Comparison of ENCODE assay signal across 18 cellular contexts in genomic region chr20:58406422-58407001, GRCh38. TPM values are rescaled to one million over a fixed set of nuclear protein-coding genes. Genes with fewer than 3 reads are reported as not detected.
DNase-seq lines count a peak whose midpoint lies in the region; ATAC-seq, FAIRE-seq and TF ChIP-seq lines count a peak whose summit lies in the region.
"Had no signal": no experiment of that assay in that cellular context is flagged by ENCODE, and none has a peak within 500 bp of the region (broad histone marks: within the 10 kb centered on the region; RNA-seq: fewer than 3 reads in every experiment).

No MANE protein-coding gene starts in this region.

- FAIRE-seq in endothelial cell of umbilical vein (lab: Jason Lieb, UNC), result no peak

- POLR2A ChIA-PET in PC-9 (lab: Charles Lee; ENCODE audit: unreplicated experiment), result interaction anchor here (0.6 to 0.7 kb wide), 3 partner anchors 18 to 72 kb away, joined by 3 to 4 read pairs (median 4); partner anchors contain the start of gene VAPB
- POLR2A ChIA-PET in endothelial cell of umbilical vein (lab: Charles Lee), result no interaction called here

- H3K9me2 ChIP-seq in PC-9 (ENCODE audit: insufficient read depth), result no peaks in the 10 kb centered on the region

- no peak for ATAC-seq in esophagus mucosa
- ATAC-seq: lower lobe of right lung; natural killer cell treated with Interleukin-12 subunit alpha and Interleukin-12 subunit beta and Interleukin-15 and Interleukin-18, amount 100 ng/mL, for 72 hours; T-helper 17 cell had no signal

- H3K9ac ChIP-seq in endothelial cell of umbilical vein (replicated peaks; ENCODE audit: extremely low read depth, insufficient read depth, low read length), result no peak overlapping the region

- H3K36me3 ChIP-seq in cardiac muscle cell (no peaks in the 10 kb centered on the region), right atrium auricular region (no peaks in the 10 kb centered on the region), PC-9 (ENCODE audit: low read depth) (0 out of 2 replicates have a peak, but pooled peaks cover 4% of the 10 kb centered on the region), endothelial cell of umbilical vein (ENCODE audit: control insufficient read depth in 2 of 2, extremely low read depth in 1 of 2, insufficient read depth in 2 of 2, low read length in 2 of 2) (no peaks in the 10 kb centered on the region), uterus (no peaks in the 10 kb centered on the region)
- H3K36me3 ChIP-seq: lower lobe of right lung, tibial artery had no signal

- BruUV-seq in PC-9 (replicated peaks; lab: Mats Ljungman, UMichigan) (no TSS peak), endothelial cell of umbilical vein (replicated peaks; lab: Mats Ljungman, UMichigan) (no TSS peak)

- H4K20me1 ChIP-seq in PC-9 (ENCODE audit: insufficient read depth) (peaks cover 61% of the 10 kb centered on the region), endothelial cell of umbilical vein (replicated peaks; ENCODE audit: control insufficient read depth, extremely low read depth, insufficient read depth, low read length) (peaks cover 8% of the 10 kb centered on the region)

- H3K79me2 ChIP-seq in PC-9 (ENCODE audit: low read depth), result peaks cover 99% of the 10 kb centered on the region
- peaks cover 95% of the 10 kb centered on the region for H3K79me2 ChIP-seq in endothelial cell of umbilical vein (ENCODE audit: control insufficient read depth, insufficient read depth, low read length)

- H3K9me3 ChIP-seq in cardiac muscle cell (ENCODE audit: low read depth) (no peaks in the 10 kb centered on the region), right atrium auricular region (no peaks in the 10 kb centered on the region), PC-9 (ENCODE audit: insufficient read depth, low read depth) (no peaks in the 10 kb centered on the region), endothelial cell of umbilical vein (replicated peaks; ENCODE audit: control insufficient read depth, insufficient read depth, low read length) (no peaks in the 10 kb centered on the region), uterus (no peaks in the 10 kb centered on the region)
- H3K9me3 ChIP-seq: lower lobe of right lung, tibial artery had no signal

- H3K4me1 ChIP-seq in cardiac muscle cell (ENCODE audit: low read depth) (peaks cover 13% of the 10 kb centered on the region), right atrium auricular region (peaks cover 0 to 47% of the 10 kb centered on the region in 2 donors), PC-9 (replicated peaks; ENCODE audit: insufficient read depth) (peaks cover 23% of the 10 kb centered on the region), endothelial cell of umbilical vein (ENCODE audit: control insufficient read depth, extremely low read depth, insufficient read depth, low read length) (peaks cover 32% of the 10 kb centered on the region), uterus (no peaks in the 10 kb centered on the region)

- TF ChIP-seq POLR2A in endothelial cell of umbilical vein (IDR thresholded peaks at IDR 0.05; ENCODE audit: low read depth, low read length), result no peak
- no peak for TF ChIP-seq POLR2A in uterus (IDR thresholded peaks at IDR 0.05)

- no peak for TF ChIP-seq CTCF in cardiac muscle cell (IDR thresholded peaks at IDR 0.05; ENCODE audit: low read depth, low read length)
- no peak for TF ChIP-seq CTCF in right atrium auricular region (IDR thresholded peaks at IDR 0.05)
- no peak for TF ChIP-seq CTCF in PC-9 (conservative IDR thresholded peaks at IDR 0.05)
- no peak for TF ChIP-seq CTCF in endothelial cell of umbilical vein (IDR thresholded peaks at IDR 0.05; ENCODE audit: extremely low read depth in 1 of 2, insufficient read depth in 1 of 2, low read depth in 1 of 2, low read length in 2 of 2)
- no peak for TF ChIP-seq CTCF in uterus (IDR thresholded peaks at IDR 0.05)

- H2AFZ ChIP-seq in PC-9 (no peak overlapping the region), endothelial cell of umbilical vein (ENCODE audit: low read depth, low read length) (no peak overlapping the region)

- dilution Hi-C loops in endothelial cell of umbilical vein (cut with MboI; ENCODE audit: extremely low pct_ligation_motif_present, low sequenced_read_pairs), result no loop called here

- H3K27ac ChIP-seq in cardiac muscle cell (peak overlapping the region; percentile 47), right atrium auricular region (no peak overlapping the region), PC-9 (peak overlapping the region; percentile 27; the same call in 1 of the 2 replicates), endothelial cell of umbilical vein (ENCODE audit: insufficient read depth, low read depth, low read length) (no peak overlapping the region), uterus (peak overlapping the region; percentile 7 to 18)
- H3K27ac ChIP-seq: lower lobe of right lung had no signal

- H3K4me3 ChIP-seq in cardiac muscle cell, result no peak overlapping the region
- H3K4me3 ChIP-seq in right atrium auricular region, result no peak overlapping the region
- H3K4me3 ChIP-seq in PC-9, result no peak overlapping the region
- H3K4me3 ChIP-seq in endothelial cell of umbilical vein (replicated peaks in 1 of 3; ENCODE audit: insufficient read depth in 1 of 3, low read depth in 1 of 3, low read length in 3 of 3), result no peak overlapping the region
- no peak overlapping the region for H3K4me3 ChIP-seq in uterus
- H3K4me3 ChIP-seq: lower lobe of right lung, tibial artery had no signal

- no peaks in the 10 kb centered on the region for H3K9me1 ChIP-seq in endothelial cell of umbilical vein (replicated peaks; ENCODE audit: control insufficient read depth, extremely low read depth, insufficient read depth, low read length)

- peaks cover 9% of the 10 kb centered on the region for H3F3A ChIP-seq in PC-9 (ENCODE audit: insufficient read depth, low read depth)

- CTCF ChIA-PET in PC-9 (lab: Charles Lee), result no interaction called here
- CTCF ChIA-PET in endothelial cell of umbilical vein (lab: Charles Lee), result interaction anchor here (1.0 kb wide), 1 partner anchor 18 kb away, joined by 3 read pairs; the partner anchor contains the start of gene VAPB

- DNase-seq in cardiac muscle cell (ENCODE audit: low read depth in 1 of 2, low spot score in 1 of 2) (no peak), right atrium auricular region (ENCODE audit: low spot score) (no peak), PC-9 (no peak), endothelial cell of umbilical vein (ENCODE audit: low read depth, low spot score) (peak; percentile 4), uterus (no peak), COR-L47 (lab: John Stamatoyannopoulos, UW) (no peak), NCI-H2029 (lab: John Stamatoyannopoulos, UW) (no peak)
- DNase-seq: activated CD4-positive, alpha-beta T cell treated with anti-CD3 and anti-CD28 coated beads for 48 hours; AML-193; effector CD4-positive, alpha-beta T cell; lower lobe of right lung; MM.1S; NCI-H1930; NCI-H510A; T-helper 17 cell; tibial artery had no signal

- H3K27me3 ChIP-seq in cardiac muscle cell (no peaks in the 10 kb centered on the region), right atrium auricular region (no peaks in the 10 kb centered on the region), PC-9 (ENCODE audit: insufficient read depth, low read depth) (no peaks in the 10 kb centered on the region), endothelial cell of umbilical vein (ENCODE audit: control insufficient read depth in 2 of 2, insufficient read depth in 2 of 2, low read length in 2 of 2) (no peaks in the 10 kb centered on the region), uterus (no peaks in the 10 kb centered on the region)
- H3K27me3 ChIP-seq: tibial artery had no signal

- intact Hi-C loops in PC-9 (cut with micrococcal nuclease; ENCODE audit: unreplicated experiment) (no loop called here), endothelial cell of umbilical vein (cut with micrococcal nuclease) (loop anchor here (2.0 to 10.0 kb wide), 2 partner anchors 18 to 1012 kb away; partner anchors contain the start of genes RBM38 and VAPB), uterus (cut with DNase I; ENCODE audit: low total_unique reads) (no loop called here)

- no peak overlapping the region for H3K4me2 ChIP-seq in PC-9
- H3K4me2 ChIP-seq in endothelial cell of umbilical vein (ENCODE audit: insufficient read depth, low read length), result peak overlapping the region; percentile 67

TF ChIP-seq in endothelial cell of umbilical vein, 7 proteins besides CTCF, POLR2A, EP300 and RAD21:
- TF ChIP-seq POLR2AphosphoS5 (IDR thresholded peaks at IDR 0.05; ENCODE audit: insufficient read depth, low read depth, low read length), result no peak
- no peak for TF ChIP-seq MAX (IDR thresholded peaks at IDR 0.05; ENCODE audit: insufficient read depth, insufficient read length)

RNA-seq across cellular contexts. Expression of gene VAPB, which starts 17.5 kb away (rescaled TPM):
- total RNA-seq in cardiac muscle cell, result 9.7 and 10.5 TPM in 2 replicates
- polyA plus RNA-seq in cardiac muscle cell, result 54.1 and 55.1 TPM in 2 replicates
- 10 to 100 TPM; 20.2 to 21.8 TPM for total RNA-seq in right atrium auricular region
- 73.0 and 80.6 TPM in 2 replicates for total RNA-seq in PC-9 (2021)
- 47.8 and 48.9 TPM in 2 replicates for total RNA-seq in endothelial cell of umbilical vein
- 13.1 and 17.9 TPM in 2 replicates for polyA plus RNA-seq in endothelial cell of umbilical vein
- polyA plus RNA-seq in endothelial cell of umbilical vein (2011; cell fraction: cytosol; rRNA removed), result 26.5 and 32.2 TPM in 2 replicates
- polyA plus RNA-seq in endothelial cell of umbilical vein (2011; cell fraction: nucleus; rRNA removed), result 21.8 and 26.6 TPM in 2 replicates
- 38.3 and 39.6 TPM in 2 replicates for polyA plus RNA-seq in endothelial cell of umbilical vein (2012)
- 15.8 and 16.0 TPM in 2 replicates for polyA minus RNA-seq in endothelial cell of umbilical vein
- 28.3 TPM for polyA minus RNA-seq in endothelial cell of umbilical vein (2011; cell fraction: cytosol; rRNA and poly(A)+ RNA removed)
- 14.0 and 22.9 TPM in 2 replicates for polyA minus RNA-seq in endothelial cell of umbilical vein (2011; cell fraction: nucleus; rRNA and poly(A)+ RNA removed)
- total RNA-seq in uterus, result 10 to 100 TPM; 24.1 to 81.0 (median 48.4) TPM
- 32.4 TPM for total RNA-seq in esophagus mucosa

Comparison
In these comparisons a context has a peak if more than half of its experiments do, and no peak if none do; other contexts are left out.
1. H3K27ac ChIP-seq: peak in cardiac muscle cell (single experiment), PC-9 (single experiment) and uterus (2 of 2); none in right atrium auricular region (0 of 2) and endothelial cell of umbilical vein (single experiment).